Comparison of ENCODE assay signal across 20 cellular contexts in the genomic region with DNA sequence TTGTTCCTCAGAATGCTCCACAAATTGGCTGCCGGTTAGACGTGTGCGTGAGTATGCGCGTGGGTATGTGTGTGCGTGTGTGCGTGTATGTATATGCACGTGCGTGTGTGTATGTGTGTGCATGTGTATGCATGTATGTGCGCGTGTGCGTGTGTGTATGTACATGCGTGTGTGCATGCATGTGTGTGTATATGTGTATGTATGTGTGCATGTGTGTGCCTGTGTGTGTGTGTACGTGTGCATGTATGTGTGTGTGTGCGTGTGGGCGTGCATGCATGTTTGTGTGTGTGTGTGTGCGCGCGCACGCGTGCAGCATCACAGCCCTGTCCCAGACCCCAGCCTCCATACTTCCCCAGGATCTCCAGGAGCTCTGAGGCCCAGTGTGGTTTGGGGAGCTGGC.
DNase-seq lines count a peak whose midpoint lies in the region; ATAC-seq, FAIRE-seq and TF ChIP-seq lines count a peak whose summit lies in the region.
"Had no signal": no experiment of that assay in that cellular context is flagged by ENCODE, and none has a peak within 500 bp of the region (broad histone marks: within the 10 kb centered on the region; RNA-seq: fewer than 3 reads in every experiment).

No MANE protein-coding gene starts in this region.

- H3K9me3 Mint-ChIP-seq in WTC11 (peaks cover 1% of the 10 kb centered on the region; the same call in 1 of the 2 replicates), MCF 10A (ENCODE audit: unreplicated experiment) (no peaks in the 10 kb centered on the region)
- H3K9me3 Mint-ChIP-seq: CD8-positive, alpha-beta memory T cell; H9 had no signal

- H3K4me3 Mint-ChIP-seq in WTC11 (no peak overlapping the region), MCF 10A (ENCODE audit: unreplicated experiment) (no peak overlapping the region)
- H3K4me3 Mint-ChIP-seq: H9 had no signal

- CTCF ChIA-PET in WTC11 (lab: Charles Lee) (interaction anchor here (0.5 kb wide), 1 partner anchor 220 kb away, joined by 4 read pairs; no protein-coding TSS in a partner anchor), MCF 10A (lab: Yijun Ruan, JAX) (no interaction called here)

- H3K27ac ChIP-seq in BLaER1 = no peak overlapping the region; the same call in 1 of the 2 replicates
- no peak overlapping the region for H3K27ac ChIP-seq in kidney (ENCODE audit: low read depth in 2 of 2, low read length in 2 of 2)
- peak overlapping the region; percentile 37 for H3K27ac ChIP-seq in neuronal stem cell (replicated peaks; ENCODE audit: low read length)

- H3K27me3 ChIP-seq in BLaER1 = no peaks in the 10 kb centered on the region
- peaks cover 0 to 2% (median 0%) of the 10 kb centered on the region in 3 experiments for H3K27me3 ChIP-seq in neuronal stem cell (ENCODE audit: control insufficient read depth in 3 of 3, insufficient read depth in 3 of 3, low read depth in 1 of 3, low read length in 3 of 3)

- H3K36me3 Mint-ChIP-seq in WTC11 (no peaks in the 10 kb centered on the region), MCF 10A (ENCODE audit: insufficient read depth, unreplicated experiment) (peaks cover 5% of the 10 kb centered on the region)
- H3K36me3 Mint-ChIP-seq: CD8-positive, alpha-beta memory T cell had no signal

- H3K4me3 ChIP-seq in BLaER1 (no peak overlapping the region), kidney (ENCODE audit: low read length in 2 of 2) (no peak overlapping the region), neuronal stem cell (ENCODE audit: low read length in 2 of 2) (peak overlapping the region in 1 of 2 donors; percentile 73)
- H3K4me3 ChIP-seq: A549 had no signal

- H3K4ac ChIP-seq in neuronal stem cell (ENCODE audit: low read length) = peak overlapping the region; percentile 84

- H2AK5ac ChIP-seq in neuronal stem cell (ENCODE audit: low read depth, low read length) = peak overlapping the region; percentile 56

- peak overlapping the region; percentile 72 for H4K91ac ChIP-seq in neuronal stem cell (ENCODE audit: low read depth, low read length, poor library complexity)

- BruUV-seq in MCF 10A (replicated peaks; lab: Mats Ljungman, UMichigan) = no TSS peak

- no peaks in the 10 kb centered on the region for H4K20me1 ChIP-seq in BLaER1

- H3K18ac ChIP-seq in neuronal stem cell (ENCODE audit: low read length) = peak overlapping the region; percentile 94

- H3K36me3 ChIP-seq in BLaER1 = no peaks in the 10 kb centered on the region
- H3K36me3 ChIP-seq in kidney (ENCODE audit: control insufficient read depth in 1 of 2, insufficient read depth in 2 of 2, low read length in 2 of 2) = no peaks in the 10 kb centered on the region
- peaks cover 0 to 3% of the 10 kb centered on the region in 2 donors for H3K36me3 ChIP-seq in neuronal stem cell (replicated peaks in 1 of 2; ENCODE audit: control insufficient read depth in 2 of 2, insufficient read depth in 2 of 2, low read length in 2 of 2)

- no peak overlapping the region for H2BK5ac ChIP-seq in neuronal stem cell (ENCODE audit: low read length)

- peak overlapping the region; percentile 100 for H3K14ac ChIP-seq in neuronal stem cell (ENCODE audit: low read length)

- H3K4me1 Mint-ChIP-seq in WTC11 (peaks cover 19% of the 10 kb centered on the region), MCF 10A (ENCODE audit: insufficient read depth, unreplicated experiment) (no peaks in the 10 kb centered on the region)
- H3K4me1 Mint-ChIP-seq: CD8-positive, alpha-beta memory T cell had no signal

- ATAC-seq in WTC11 = no peak
- no peak for ATAC-seq in HG03135 (IDR thresholded peaks at IDR 0.05; ENCODE audit: unreplicated experiment)
- ATAC-seq: A549, Panc1 had no signal

- FAIRE-seq in kidney (lab: Jason Lieb, UNC) = no peak
- FAIRE-seq: A549, D721Med had no signal

- peak overlapping the region; percentile 98 for H3K23ac ChIP-seq in neuronal stem cell (ENCODE audit: low read depth, low read length, poor library complexity)

- DNase-seq in WTC11 (ENCODE audit: low spot score) (no peak), kidney (peak; percentile 29), neuronal stem cell (ENCODE audit: low spot score) (no peak), Ammon's horn (ENCODE audit: low spot score) (no peak), MCF 10A (ENCODE audit: unreplicated experiment) (no peak), NCI-H524 (lab: John Stamatoyannopoulos, UW) (no peak)
- DNase-seq: C1 segment of cervical spinal cord; CD8-positive, alpha-beta memory T cell; DMS79; H9; IMR-90; Kasumi-1; NCI-H1105; NCI-H2081; NCI-H446 treated with DMSO at 0.1 percent for 48 hours had no signal

- POLR2A ChIA-PET in WTC11 (lab: Charles Lee) = no interaction called here
- POLR2A ChIA-PET in MCF 10A (lab: Yijun Ruan, JAX) = interaction anchor here (0.6 to 1.7 kb wide), 2 partner anchors 9 to 178 kb away, joined by 3 to 4 read pairs; no protein-coding TSS in a partner anchor

- TF ChIP-seq CTCF in WTC11 (IDR thresholded peaks at IDR 0.05) = no peak
- TF ChIP-seq CTCF in kidney (IDR thresholded peaks at IDR 0.05; ENCODE audit: borderline replicate concordance, extremely low read depth, insufficient read depth) = no peak
- no peak for TF ChIP-seq CTCF in MCF 10A (IDR thresholded peaks at IDR 0.05; ENCODE audit: unreplicated experiment)

- H3K9me3 ChIP-seq in BLaER1 (0 out of 2 replicates have a peak, but pooled peaks cover 1% of the 10 kb centered on the region), kidney (ENCODE audit: control insufficient read depth in 1 of 2, low read length in 2 of 2) (no peaks in the 10 kb centered on the region), neuronal stem cell (replicated peaks in 1 of 2; ENCODE audit: control insufficient read depth in 2 of 2, insufficient read depth in 1 of 2, low read depth in 1 of 2, low read length in 2 of 2) (peaks cover 0 to 4% of the 10 kb centered on the region in 2 donors)

- no peak overlapping the region for H2BK120ac ChIP-seq in neuronal stem cell (ENCODE audit: low read depth, low read length)

- H3K4me1 ChIP-seq in BLaER1 = peaks cover 91% of the 10 kb centered on the region
- peaks cover 2 to 5% of the 10 kb centered on the region in 2 donors for H3K4me1 ChIP-seq in kidney (ENCODE audit: control insufficient read depth in 1 of 2, insufficient read depth in 1 of 2, low read depth in 1 of 2, low read length in 2 of 2)
- H3K4me1 ChIP-seq in neuronal stem cell (ENCODE audit: control insufficient read depth in 2 of 2, insufficient read depth in 1 of 2, low read depth in 1 of 2, low read length in 2 of 2) = peaks cover 6 to 16% of the 10 kb centered on the region in 2 donors

- H3K27ac Mint-ChIP-seq in WTC11 = peak overlapping the region; percentile 8; the same call in 1 of the 2 replicates
- H3K27ac Mint-ChIP-seq in MCF 10A (ENCODE audit: low read depth, unreplicated experiment) = no peak overlapping the region
- H3K27ac Mint-ChIP-seq: CD8-positive, alpha-beta memory T cell had no signal

- H3K4me2 ChIP-seq in BLaER1 = peak overlapping the region; percentile 87
- no peak overlapping the region for H3K4me2 ChIP-seq in neuronal stem cell (ENCODE audit: insufficient read depth, low read length, poor library complexity, severe bottlenecking)
- H3K4me2 ChIP-seq: A549 had no signal

- H2BK12ac ChIP-seq in neuronal stem cell (ENCODE audit: low read length) = peak overlapping the region; percentile 24

- H2AFZ ChIP-seq in neuronal stem cell (ENCODE audit: low read length) = no peak overlapping the region

- intact Hi-C loops in kidney (cut with DNase I) = no loop called here
- intact Hi-C loops in MCF 10A (cut with micrococcal nuclease) = no loop called here

- H4K8ac ChIP-seq in neuronal stem cell (ENCODE audit: low read depth, low read length) = peak overlapping the region; percentile 82

- peak overlapping the region; percentile 32 for H2BK15ac ChIP-seq in neuronal stem cell (ENCODE audit: low read length)

- H3K27me3 Mint-ChIP-seq in WTC11 (ENCODE audit: low read depth) = peaks cover 5% of the 10 kb centered on the region; the same call in 1 of the 2 replicates
- H3K27me3 Mint-ChIP-seq in MCF 10A (ENCODE audit: insufficient read depth, unreplicated experiment) = no peaks in the 10 kb centered on the region

- H3K79me1 ChIP-seq in neuronal stem cell (ENCODE audit: low read depth, low read length) = no peaks in the 10 kb centered on the region

- H3K9ac ChIP-seq in BLaER1 (no peak overlapping the region), kidney (ENCODE audit: low read length in 2 of 2) (no peak overlapping the region), neuronal stem cell (ENCODE audit: low read depth, low read length, poor library complexity) (peak overlapping the region; percentile 86)

- 100% methylated on average over 4 of the region's 21 CpGs; no CpG with 5 or more reads in 1 of the 2 donors for WGBS in neuronal stem cell (ENCODE audit: extremely low coverage in 2 of 2, insufficient read length in 2 of 2, insufficient replicate concordance in 1 of 2), 2 donors

TF ChIP-seq in WTC11, 78 proteins besides CTCF, POLR2A, EP300 and RAD21:
- TF ChIP-seq FOXP1 (CRISPR knock-in tag; IDR thresholded peaks at IDR 0.05; ENCODE audit: borderline replicate concordance) (peak; percentile 46; the same call in 1 of the 2 replicates), AFF4 (CRISPR knock-in tag; IDR thresholded peaks at IDR 0.05; ENCODE audit: borderline replicate concordance) (no peak)
